Comparison of ENCODE assay signal across 8 cellular contexts in the genomic region with DNA sequence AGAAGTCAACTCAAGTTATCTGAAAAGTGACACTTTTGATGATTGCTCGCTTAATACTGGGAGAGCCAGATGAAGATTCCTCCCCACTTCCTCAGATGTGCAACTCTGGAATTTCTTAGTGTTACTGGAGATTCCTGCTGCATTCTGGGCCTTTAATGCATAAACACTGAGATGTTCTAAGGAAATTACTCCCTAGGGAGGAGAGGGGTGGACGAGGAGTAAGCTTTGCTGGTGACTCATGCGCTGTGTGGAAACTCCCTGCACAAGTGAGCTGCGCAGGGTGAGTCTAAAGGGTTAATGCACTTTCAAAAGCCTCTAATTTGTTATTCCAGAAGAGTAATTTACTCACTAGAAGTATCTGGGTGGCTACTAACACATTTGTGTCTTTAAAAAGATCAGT. TPM values are rescaled to one million over a fixed set of nuclear protein-coding genes. Genes with fewer than 3 reads are reported as not detected.
DNase-seq lines count a peak whose midpoint lies in the region; ATAC-seq, FAIRE-seq and TF ChIP-seq lines count a peak whose summit lies in the region.

No MANE protein-coding gene starts in this region.

- peaks cover 3% of the 10 kb centered on the region; the same call in 1 of the 2 replicates for H3K4me1 ChIP-seq in GM12878 (ENCODE audit: control insufficient read depth, insufficient read depth, low read length)

- no peak overlapping the region for H3K4me3 ChIP-seq in GM12865 (ENCODE audit: low read depth, low read length)
- H3K4me3 ChIP-seq in GM12878: no peak overlapping the region

- RAD21 ChIA-PET in GM12878 (lab: Charles Lee; ENCODE audit: unreplicated experiment): interaction anchor here (0.8 to 3.4 kb wide), 16 partner anchors 8 to 276 kb away, joined by 3 to 44 read pairs (median 8); no protein-coding TSS in a partner anchor

- H3K27me3 ChIP-seq in GM12878 (replicated peaks in 1 of 2; ENCODE audit: control insufficient read depth in 2 of 2, insufficient read depth in 2 of 2, low read length in 1 of 2): no peaks in the 10 kb centered on the region

- FAIRE-seq in GM12878 (lab: Jason Lieb, UNC): no peak

- ATAC-seq in HG03175 (IDR thresholded peaks at IDR 0.05; ENCODE audit: unreplicated experiment): peak; percentile 44
- ATAC-seq in GM12878: peak; percentile 88

- in situ Hi-C loops in GM12878 (cut with MboI): no loop called here

- TF ChIP-seq CTCF in GM12865 (IDR thresholded peaks at IDR 0.05; ENCODE audit: insufficient read depth, low read depth, low read length, missing control alignments) (no peak), GM12878 (IDR thresholded peaks at IDR 0.05 in 2 of 3, conservative IDR thresholded peaks at IDR 0.05 in 1 of 3; ENCODE audit: control insufficient read depth in 2 of 3, extremely low read depth in 1 of 3, insufficient read depth in 1 of 3, low read depth in 3 of 3, low read length in 3 of 3) (no peak)

- SMC1A ChIA-PET in GM12878 (lab: Charles Lee; ENCODE audit: uncharacterized antibody, unreplicated experiment): interaction anchor here (0.7 to 4.6 kb wide), 13 partner anchors 9 to 244 kb away, joined by 3 to 53 read pairs (median 4); no protein-coding TSS in a partner anchor

- no peak overlapping the region for H3K9ac ChIP-seq in GM12878 (ENCODE audit: control insufficient read depth, insufficient read depth, low read length)

- DNase-seq in GM12865 (ENCODE audit: low read depth) (peak; percentile 69), GM12878 (ENCODE audit: low read depth, low spot score) (peak; percentile 31), lung microvascular endothelial cell (ENCODE audit: low read depth in 2 of 2) (peak; percentile 41 to 95), NCI-H748 treated with DMSO at 0.1 percent for 48 hours (lab: John Stamatoyannopoulos, UW) (no peak), cerebellar nuclear complex (lab: John Stamatoyannopoulos, UW) (no peak), AML-193 (lab: John Stamatoyannopoulos, UW) (no peak), COR-L47 (lab: John Stamatoyannopoulos, UW) (no peak)

- WGBS in GM12878 (ENCODE audit: insufficient coverage, insufficient replicate concordance, low lambda C conversion rate, missing lambda C conversion rate): 32% methylated on average over 4 of the region's 4 CpGs

- H3K4me2 ChIP-seq in GM12878 (ENCODE audit: control insufficient read depth, insufficient read depth): no peak overlapping the region

- POLR2A ChIA-PET in GM12878 (lab: Charles Lee): interaction anchor here (0.6 to 2.3 kb wide), 7 partner anchors 10 to 244 kb away, joined by 3 to 16 read pairs (median 3); no protein-coding TSS in a partner anchor

- no peaks in the 10 kb centered on the region for H3K36me3 ChIP-seq in GM12878 (ENCODE audit: control insufficient read depth in 2 of 2, insufficient read depth in 2 of 2, low read length in 1 of 2)

- no peak overlapping the region for H2AFZ ChIP-seq in GM12878 (ENCODE audit: control insufficient read depth, low read depth, low read length)

- no peak; a peak in 1 of 4 replicates for TF ChIP-seq EP300 in GM12878 (IDR thresholded peaks at IDR 0.05; ENCODE audit: borderline replicate concordance in 1 of 2, control insufficient read depth in 1 of 2, low read depth in 2 of 2, low read length in 2 of 2)

- TF ChIP-seq POLR2A in GM12878 (IDR thresholded peaks at IDR 0.05; ENCODE audit: low read depth, low read length): no peak

- TF ChIP-seq RAD21 in GM12878 (IDR thresholded peaks at IDR 0.05; ENCODE audit: insufficient read depth, low read depth, low read length): no peak

- intact Hi-C loops in GM12878 (cut with micrococcal nuclease; ENCODE audit: unreplicated experiment): no loop called here

- no peaks in the 10 kb centered on the region for H3K79me2 ChIP-seq in GM12878 (ENCODE audit: control insufficient read depth, insufficient read depth, low read length)

- H3K27ac ChIP-seq in GM12878 (ENCODE audit: control insufficient read depth, insufficient read depth): no peak overlapping the region

- BruUV-seq in GM12878 (replicated peaks; lab: Mats Ljungman, UMichigan): no TSS peak

- CTCF ChIA-PET in GM12878 (lab: Yijun Ruan, JAX): interaction anchor here (1.0 to 3.8 kb wide), 8 partner anchors 8 to 277 kb away, joined by 3 to 29 read pairs (median 6); no protein-coding TSS in a partner anchor

- H3K9me3 ChIP-seq in GM12878 (replicated peaks; ENCODE audit: control insufficient read depth, insufficient read depth, low read length): no peaks in the 10 kb centered on the region

- no peaks in the 10 kb centered on the region for H4K20me1 ChIP-seq in GM12878 (ENCODE audit: control insufficient read depth, insufficient read depth)

TF ChIP-seq in GM12878, 131 proteins besides CTCF, POLR2A, EP300 and RAD21 (continues in another document):
- no peak for TF ChIP-seq BCLAF1 (IDR thresholded peaks at IDR 0.05)
- 0 out of 2 replicates have a peak, but pooled peaks have one; percentile 25 for TF ChIP-seq PAX5 (IDR thresholded peaks at IDR 0.05; ENCODE audit: borderline replicate concordance, low read depth, low read length)
- no peak for TF ChIP-seq ZNF622 (IDR thresholded peaks at IDR 0.05)
- TF ChIP-seq ATF2 (IDR thresholded peaks at IDR 0.05; ENCODE audit: low read length): 0 out of 2 replicates have a peak, but pooled peaks have one; percentile 46
- peak; percentile 30 for TF ChIP-seq JUNB (IDR thresholded peaks at IDR 0.05)
- peak; percentile 51 for TF ChIP-seq MTA2 (IDR thresholded peaks at IDR 0.05; ENCODE audit: low read depth)

RNA-seq across cellular contexts. Expression of gene EGFR, which starts 46.3 kb away (rescaled TPM):
- 0.04 TPM in 1 of 2 replicates, not detected in the other for total RNA-seq in GM12878 (2013; cell fraction: nucleolus; rRNA removed)
- total RNA-seq in GM12878 (2014; rRNA removed): not detected in 2 replicates
- not detected in 2 replicates for total RNA-seq in GM12878 (2014; rRNA removed; fragmentation: Illumina TruSeq; extraction: Trizol)
- 0.16 and 0.31 TPM in 2 replicates for total RNA-seq in GM12878 (2021)
- not detected for polyA plus RNA-seq in GM12878 (2011; ENCODE audit: low read depth)
- polyA plus RNA-seq in GM12878 (2011; rRNA removed): 0.01 TPM in 1 of 2 replicates, not detected in the other
- 0.01 TPM in 1 of 2 replicates, not detected in the other for polyA plus RNA-seq in GM12878 (2011; cell fraction: cytosol; rRNA removed)
- 0.01 TPM in 1 of 2 replicates, not detected in the other for polyA plus RNA-seq in GM12878 (2011; cell fraction: nucleus; rRNA removed)
- polyA plus RNA-seq in GM12878 (2012): not detected in 2 replicates
- polyA plus RNA-seq in GM12878 (2014; fragmentation: Illumina TruSeq; extraction: Trizol): not detected in 2 replicates
- polyA plus RNA-seq in GM12878 (2014; fragmentation: Nextera tagmentation; extraction: Ambion mirVana): not detected
- not detected in 2 replicates for polyA plus RNA-seq in GM12878 (2014; rRNA removed)
- not detected for polyA plus RNA-seq in GM12878 (2016; fragmentation: Nextera tagmentation; extraction: Ambion mirVana)
- polyA minus RNA-seq in GM12878 (2011; rRNA and poly(A)+ RNA removed): not detected in 2 replicates
- polyA minus RNA-seq in GM12878 (2011; cell fraction: cytosol; rRNA and poly(A)+ RNA removed): 0.13 and 0.83 TPM in 2 replicates
- 0.12 and 0.38 TPM in 2 replicates for polyA minus RNA-seq in GM12878 (2011; cell fraction: nucleus; rRNA and poly(A)+ RNA removed)
- total RNA-seq in lung microvascular endothelial cell: 0.20 and 0.65 TPM in 2 replicates

Comparison
In these comparisons a context has a peak if more than half of its experiments do, and no peak if none do; other contexts are left out.
1. DNase-seq: peak in GM12865 (single experiment), GM12878 (single experiment) and lung microvascular endothelial cell (2 of 2); none in NCI-H748 treated with DMSO at 0.1 percent for 48 hours (single experiment), cerebellar nuclear complex (0 of 2), AML-193 (0 of 2) and COR-L47 (single experiment).